In genomic region chr22:28408702-28409101, GRCh38 we compare ENCODE assay signal across 18 cellular contexts.
"Had no signal": no experiment of that assay in that cellular context is flagged by ENCODE, and none has a peak within 500 bp of the region (broad histone marks: within the 10 kb centered on the region; RNA-seq: fewer than 3 reads in every experiment).

No MANE protein-coding gene starts in this region.

- ATAC-seq: effector memory CD8-positive, alpha-beta T cell; left lobe of liver; stimulated activated naive B cell treated with anti-CD40 and anti-IgM and Interleukin-4, amounts not matched to agents 10 μg/mL and 1 μg/mL and 100 μg/mL, for 72 hours had no signal

- H3K27ac ChIP-seq: epithelial cell of prostate, spleen, thyroid gland had no signal

- H3K36me3 Mint-ChIP-seq: activated naive CD8-positive, alpha-beta T cell treated with anti-CD3 and anti-CD28 coated beads for 36 hours; stimulated activated naive B cell treated with anti-CD40 and anti-IgM and Interleukin-4, amounts not matched to agents 10 μg/mL and 1 μg/mL and 100 μg/mL, for 72 hours had no signal

- H3K9me3 ChIP-seq: spleen, thyroid gland had no signal

- H3K4me1 Mint-ChIP-seq: stimulated activated naive B cell treated with anti-CD40 and anti-IgM and Interleukin-4, amounts not matched to agents 10 μg/mL and 1 μg/mL and 100 μg/mL, for 72 hours had no signal

- H3K4me1 ChIP-seq: spleen had no signal

- H3K27me3 ChIP-seq: spleen, thyroid gland had no signal

- H3K27ac Mint-ChIP-seq: activated naive CD8-positive, alpha-beta T cell treated with anti-CD3 and anti-CD28 coated beads for 36 hours; effector memory CD8-positive, alpha-beta T cell; stimulated activated naive B cell treated with anti-CD40 and anti-IgM and Interleukin-4, amounts not matched to agents 10 μg/mL and 1 μg/mL and 100 μg/mL, for 72 hours had no signal

- H3K4me3 ChIP-seq: lung, spleen, thyroid gland had no signal

- DNase-seq: activated CD4-positive, alpha-beta T cell treated with anti-CD3 and anti-CD28 coated beads, Interleukin-2, amount 50 U/mL, for 1 hour; activated naive CD8-positive, alpha-beta T cell treated with anti-CD3 and anti-CD28 coated beads for 36 hours; amygdala; effector memory CD8-positive, alpha-beta T cell; foreskin melanocyte; glutamatergic neuron; hippocampal formation; islet precursor cell; midbrain; occipital lobe; posterior cingulate gyrus; spleen; stimulated activated naive B cell treated with anti-CD40 and anti-IgM and Interleukin-4, amounts not matched to agents 10 μg/mL and 1 μg/mL and 100 μg/mL, for 72 hours; T1000; thyroid gland had no signal

- H3K9me3 Mint-ChIP-seq: activated naive CD8-positive, alpha-beta T cell treated with anti-CD3 and anti-CD28 coated beads for 36 hours; effector memory CD8-positive, alpha-beta T cell; stimulated activated naive B cell treated with anti-CD40 and anti-IgM and Interleukin-4, amounts not matched to agents 10 μg/mL and 1 μg/mL and 100 μg/mL, for 72 hours had no signal

- H3K36me3 ChIP-seq: spleen, thyroid gland had no signal

- H3K4me3 Mint-ChIP-seq: activated naive CD8-positive, alpha-beta T cell treated with anti-CD3 and anti-CD28 coated beads for 36 hours; effector memory CD8-positive, alpha-beta T cell; stimulated activated naive B cell treated with anti-CD40 and anti-IgM and Interleukin-4, amounts not matched to agents 10 μg/mL and 1 μg/mL and 100 μg/mL, for 72 hours had no signal

- H3K27me3 Mint-ChIP-seq: activated naive CD8-positive, alpha-beta T cell treated with anti-CD3 and anti-CD28 coated beads for 36 hours had no signal
